In the genomic region with DNA sequence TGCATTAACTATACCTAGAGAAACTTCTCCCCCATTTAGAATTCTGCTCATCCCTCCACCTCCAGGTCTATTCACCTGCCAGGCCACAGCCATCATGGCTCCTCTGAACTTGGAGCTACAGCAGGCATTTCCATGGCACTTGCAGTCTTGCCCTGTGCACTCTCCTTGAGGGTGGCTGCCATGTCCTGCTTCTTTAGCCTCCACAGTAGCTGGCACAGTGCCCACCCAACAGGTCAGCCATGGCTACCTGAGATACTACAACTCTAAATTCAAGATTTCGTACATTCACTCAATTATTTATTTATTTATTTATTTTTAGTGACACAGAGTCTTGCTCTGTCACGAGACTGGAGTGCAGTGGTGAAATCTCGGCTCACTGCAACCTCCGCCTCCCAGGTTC, we compare ENCODE assay signal across 30 cellular contexts.
"Had no signal": no experiment of that assay in that cellular context is flagged by ENCODE, and none has a peak within 500 bp of the region (broad histone marks: within the 10 kb centered on the region; RNA-seq: fewer than 3 reads in every experiment).

No MANE protein-coding gene starts in this region.

- H3K36me3 ChIP-seq: ascending aorta, SJSA1 had no signal

- H3K4me1 ChIP-seq: body of pancreas, SJSA1 had no signal

- H3K27ac ChIP-seq: ascending aorta, body of pancreas, SJSA1 had no signal

- ATAC-seq: activated CD8-positive, alpha-beta T cell treated with anti-CD3 and anti-CD28 coated beads, Interleukin-2, amount 10 ng/mL, durations not matched to agents 7 days and 5 days; activated naive CD4-positive, alpha-beta T cell treated with anti-CD3 and anti-CD28 coated beads, Interleukin-2, amount 50 U/mL, for 72 hours; activated naive CD8-positive, alpha-beta T cell treated with anti-CD3 and anti-CD28 coated beads, Interleukin-2, amount 50 U/mL, for 24 hours; body of pancreas; PC-3; SK-N-SH treated with all-trans-retinoic acid at 6 μM for 48 hours; WTC11 had no signal

- H3K4me3 ChIP-seq: ascending aorta, body of pancreas, SJSA1 had no signal

- H3K27me3 ChIP-seq: ascending aorta, body of pancreas, SJSA1 had no signal

- FAIRE-seq: bronchial epithelial cell, RCC 7860 had no signal

- DNase-seq: activated CD4-positive, alpha-beta T cell treated with anti-CD3 and anti-CD28 coated beads for 48 hours; activated CD4-positive, alpha-beta T cell treated with anti-CD3 and anti-CD28 coated beads, Interleukin-2, amount 50 U/mL, for 4 hours; activated CD4-positive, CD25-positive, alpha-beta regulatory T cell treated with anti-CD3 and anti-CD28 coated beads, Interleukin-2, amount 50 U/mL, for 72 hours; activated CD8-positive, alpha-beta memory T cell treated with anti-CD3 and anti-CD28 coated beads, Interleukin-2, amount 50 U/mL, for 48 hours; activated CD8-positive, alpha-beta T cell treated with anti-CD3 and anti-CD28 coated beads, Interleukin-2, amount 10 ng/mL, durations not matched to agents 7 days and 5 days; activated effector memory CD4-positive, alpha-beta T cell treated with anti-CD3 and anti-CD28 coated beads, Interleukin-2, amount 50 U/mL, for 16 hours; activated naive CD4-positive, alpha-beta T cell treated with Interleukin-2 at 50 U/mL for 16 hours; activated naive CD8-positive, alpha-beta T cell treated with anti-CD3 and anti-CD28 coated beads, Interleukin-2, amount 50 U/mL, for 24 hours; activated T-cell treated with anti-CD3 and anti-CD28 coated beads, Interleukin-2, amount 50 U/mL, for 1 hour; amniotic stem cell; central memory CD4-positive, alpha-beta T cell; KG1; NCI-H1092; NCI-H1417; NCI-H1930; NCI-H2171 treated with DMSO at 0.1 percent for 48 hours; NCI-H226; NCI-H510A; NCI-H526 treated with DMSO at 0.1 percent for 48 hours; PC-3; SHP77; SW 1271 had no signal

- H3K9me3 ChIP-seq: ascending aorta, body of pancreas, SJSA1 had no signal
